Comparison of ENCODE assay signal across 8 cellular contexts in genomic region chr6:99393698-99394531, GRCh38. TPM values are rescaled to one million over a fixed set of nuclear protein-coding genes. Genes with fewer than 3 reads are reported as not detected.
DNase-seq lines count a peak whose midpoint lies in the region; ATAC-seq and TF ChIP-seq lines count a peak whose summit lies in the region.

COQ3 (minus strand) TSS chr6:99394195; CDS start chr6:99394179, 16 bp downstream.

- no peak for TF ChIP-seq CTCF in kidney epithelial cell (IDR thresholded peaks at IDR 0.05; ENCODE audit: insufficient read depth, low read length, poor library complexity, severe bottlenecking)

- peak; percentile 94 for DNase-seq in AG08395 (ENCODE audit: low spot score)
- DNase-seq in NCI-H226, result peak; percentile 54
- peak; percentile 46 for DNase-seq in activated CD4-positive, alpha-beta T cell treated with anti-CD3 and anti-CD28 coated beads for 1 hour
- DNase-seq in cerebellum (ENCODE audit: low spot score), result peak; percentile 82
- DNase-seq in kidney epithelial cell (ENCODE audit: low read depth), result peak; percentile 35
- DNase-seq in stimulated activated CD4-positive, alpha-beta T cell treated with anti-CD3 and anti-CD28 coated beads, Interleukin-15, amount 100 ng/mL, for 24 hours, result peak; percentile 73

- H3K36me3 ChIP-seq in kidney epithelial cell (ENCODE audit: control insufficient read depth, insufficient read depth, low read length), result no peaks in the 10 kb centered on the region

- ATAC-seq in GM18868 (IDR thresholded peaks at IDR 0.05; ENCODE audit: unreplicated experiment) (peak; percentile 79), HG03103 (IDR thresholded peaks at IDR 0.05; ENCODE audit: low read depth, unreplicated experiment) (peak; percentile 61)

- H3K27me3 ChIP-seq in kidney epithelial cell (ENCODE audit: control insufficient read depth, insufficient read depth, low read length), result no peaks in the 10 kb centered on the region

- peak within 1 kb of the TSS; percentile 86 for H3K4me3 ChIP-seq in kidney epithelial cell (ENCODE audit: low read depth, low read length)

RNA-seq across cellular contexts. Expression of gene COQ3, which starts in this region (rescaled TPM):
- total RNA-seq in cerebellum, result 5.5 TPM
- 3.3 and 5.0 TPM in 2 replicates for total RNA-seq in kidney epithelial cell

Comparison
In these comparisons a context has a peak if more than half of its experiments do, and no peak if none do; other contexts are left out.
1. Peak in every context shown above with its lines: DNase-seq, ATAC-seq and H3K4me3 ChIP-seq.
2. DNase-seq: peak in every context shown above with its lines; median percentile 94 in AG08395; 82 in cerebellum; 73 in stimulated activated CD4-positive, alpha-beta T cell treated with anti-CD3 and anti-CD28 coated beads, Interleukin-15, amount 100 ng/mL, for 24 hours; 54 in NCI-H226; 46 in activated CD4-positive, alpha-beta T cell treated with anti-CD3 and anti-CD28 coated beads for 1 hour; 35 in kidney epithelial cell.